18 cellular contexts compared by ENCODE assay signal in genomic region chrX:134457708-134458107, GRCh38.
"Had no signal": no experiment of that assay in that cellular context is flagged by ENCODE, and none has a peak within 500 bp of the region (broad histone marks: within the 10 kb centered on the region; RNA-seq: fewer than 3 reads in every experiment).

No MANE protein-coding gene starts in this region.

- H3K36me3 Mint-ChIP-seq: naive B cell, type B pancreatic cell had no signal

- H3K4me3 ChIP-seq: dorsolateral prefrontal cortex, heart left ventricle, right atrium auricular region, sigmoid colon, skin epidermis, suprapubic skin, thyroid gland had no signal

- H3K4me3 Mint-ChIP-seq: type B pancreatic cell had no signal

- H3K27ac ChIP-seq: dorsolateral prefrontal cortex, heart left ventricle, right atrium auricular region, sigmoid colon, skin epidermis, suprapubic skin, thyroid gland had no signal

- H3K27ac Mint-ChIP-seq: naive B cell, type B pancreatic cell had no signal

- ATAC-seq: esophagus mucosa, heart left ventricle, left colon had no signal

- H3K9me3 Mint-ChIP-seq: naive B cell, type B pancreatic cell had no signal

- H3K4me1 ChIP-seq: right atrium auricular region, sigmoid colon, suprapubic skin, thyroid gland had no signal

- DNase-seq: cortex of kidney; dorsolateral prefrontal cortex; effector CD8-positive, alpha-beta T cell; heart left ventricle; hippocampal formation; left colon; mesendoderm; naive B cell; posterior cingulate gyrus; sigmoid colon; stimulated activated CD4-positive, alpha-beta T cell treated with anti-CD3 and anti-CD28 coated beads, Interleukin-12 subunit alpha, Interleukin-12 subunit beta, amount 100 ng/mL, for 4 hours; stimulated activated naive CD4-positive, alpha-beta T cell treated with Interleukin-2 at 50 U/mL for 16 hours; thyroid gland had no signal

- H3K36me3 ChIP-seq: heart left ventricle, right atrium auricular region, sigmoid colon, suprapubic skin, thyroid gland had no signal

- H3K9me3 ChIP-seq: heart left ventricle, right atrium auricular region, sigmoid colon, suprapubic skin, thyroid gland had no signal

- H3K27me3 Mint-ChIP-seq: naive B cell, type B pancreatic cell had no signal

- H3K27me3 ChIP-seq: heart left ventricle, right atrium auricular region, sigmoid colon, suprapubic skin, thyroid gland had no signal
